In the genomic region with DNA sequence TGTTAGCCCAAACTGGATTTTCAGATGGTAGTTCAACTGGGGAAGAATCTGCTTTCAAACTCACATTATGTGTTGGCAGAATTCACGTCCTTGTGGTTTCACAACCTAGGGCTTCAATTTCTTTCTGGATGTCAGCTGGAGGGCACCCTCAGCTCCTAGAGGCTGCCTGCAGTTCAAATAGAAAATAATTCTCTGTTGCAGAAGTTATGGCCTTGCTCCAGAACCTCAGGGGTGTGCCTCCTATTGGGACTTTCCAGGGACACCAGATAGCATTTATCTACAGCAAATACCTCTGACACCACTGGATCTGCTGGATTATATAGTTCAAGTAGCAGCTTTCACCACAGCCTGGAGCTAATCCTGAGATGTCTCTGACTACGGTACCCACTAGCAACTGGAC, we compare ENCODE assay signal across 8 cellular contexts.
"Had no signal": no experiment of that assay in that cellular context is flagged by ENCODE, and none has a peak within 500 bp of the region (broad histone marks: within the 10 kb centered on the region; RNA-seq: fewer than 3 reads in every experiment).

No MANE protein-coding gene starts in this region.

- H3K27ac ChIP-seq: breast epithelium, prostate gland, uterus had no signal

- H3K27me3 ChIP-seq: breast epithelium, uterus had no signal

- H3K4me3 ChIP-seq: breast epithelium, prostate gland, uterus had no signal

- H3K36me3 ChIP-seq: breast epithelium, prostate gland, uterus had no signal

- H3K4me1 ChIP-seq: breast epithelium, prostate gland, uterus had no signal

- DNase-seq: activated gamma-delta T cell; activated T-cell treated with anti-CD3 and anti-CD28 coated beads, Interleukin-2, amount 50 U/mL, for 1 hour; occipital lobe; stimulated activated CD4-positive, alpha-beta T cell treated with anti-CD3 and anti-CD28 coated beads, Interleukin-15, amount 100 ng/mL, for 24 hours; SW 1271; uterus had no signal

- H3K9me3 ChIP-seq: breast epithelium, prostate gland, uterus had no signal
